In genomic region chr2:48943436-48943835, GRCh38 we compare ENCODE assay signal across 22 cellular contexts.
"Had no signal": no experiment of that assay in that cellular context is flagged by ENCODE, and none has a peak within 500 bp of the region (broad histone marks: within the 10 kb centered on the region; RNA-seq: fewer than 3 reads in every experiment).

No MANE protein-coding gene starts in this region.

- H3K27ac ChIP-seq: gastrocnemius medialis, right lobe of liver, SJSA1, testis, upper lobe of left lung had no signal

- H3K9me3 ChIP-seq: gastrocnemius medialis, right lobe of liver, SJSA1, testis, upper lobe of left lung had no signal

- DNase-seq: activated B cell treated with CpG ODN at 0.5 μM for 24 hours; activated CD4-positive, alpha-beta T cell treated with anti-CD3 and anti-CD28 coated beads, Interleukin-2, amount 10 ng/mL, durations not matched to agents 24 days and 14 days; activated CD8-positive, alpha-beta memory T cell treated with anti-CD3 and anti-CD28 coated beads, Interleukin-2, amount 50 U/mL, for 48 hours; activated gamma-delta T cell; activated T-cell treated with anti-CD3 and anti-CD28 coated beads, Interleukin-2, amount 50 U/mL, for 72 hours; cortex of kidney; effector CD8-positive, alpha-beta T cell; gastrocnemius medialis; islet precursor cell; nephron progenitor cell; occipital lobe; right lobe of liver; stimulated activated CD4-positive, alpha-beta T cell treated with anti-CD3 and anti-CD28 coated beads, Interleukin-4, amount 100 ng/mL, for 4 hours; stimulated activated CD8-positive, alpha-beta memory T cell treated with anti-CD3 and anti-CD28 coated beads, Interleukin-4, amount 100 ng/mL, for 48 hours; stimulated activated naive CD8-positive, alpha-beta T cell treated with anti-CD3 and anti-CD28 coated beads, Interleukin-15, Interleukin-2, amounts not matched to agents 100 U/mL and 50 U/mL, for 24 hours; SW 1271; testis; upper lobe of left lung had no signal

- H3K4me2 ChIP-seq: smooth muscle cell had no signal

- H3K27ac Mint-ChIP-seq: activated B cell treated with CpG ODN at 0.5 μM for 24 hours; activated CD4-positive, alpha-beta T cell treated with anti-CD3 and anti-CD28 coated beads, Interleukin-2, amount 10 ng/mL, durations not matched to agents 24 days and 14 days; activated naive CD8-positive, alpha-beta T cell; activated T-cell treated with anti-CD3 and anti-CD28 coated beads, Interleukin-2, amount 50 U/mL, for 72 hours; nephron progenitor cell; progenitor cell of endocrine pancreas had no signal

- H3K4me1 Mint-ChIP-seq: activated B cell treated with CpG ODN at 0.5 μM for 24 hours; activated CD4-positive, alpha-beta T cell treated with anti-CD3 and anti-CD28 coated beads, Interleukin-2, amount 10 ng/mL, durations not matched to agents 24 days and 14 days had no signal

- H3K36me3 ChIP-seq: gastrocnemius medialis, right lobe of liver, SJSA1, upper lobe of left lung had no signal

- H3K27me3 ChIP-seq: gastrocnemius medialis, right lobe of liver, SJSA1, testis, upper lobe of left lung had no signal

- H3K36me3 Mint-ChIP-seq: activated naive CD8-positive, alpha-beta T cell had no signal

- ATAC-seq: activated T-cell treated with anti-CD3 and anti-CD28 coated beads, Interleukin-2, amount 50 U/mL, for 72 hours; gastrocnemius medialis; right lobe of liver; stimulated activated naive CD8-positive, alpha-beta T cell treated with anti-CD3 and anti-CD28 coated beads, Interleukin-15, Interleukin-2, amounts not matched to agents 100 U/mL and 50 U/mL, for 24 hours had no signal

- H3K9me3 Mint-ChIP-seq: activated B cell treated with CpG ODN at 0.5 μM for 24 hours; activated CD4-positive, alpha-beta T cell treated with anti-CD3 and anti-CD28 coated beads, Interleukin-2, amount 10 ng/mL, durations not matched to agents 24 days and 14 days; activated T-cell treated with anti-CD3 and anti-CD28 coated beads, Interleukin-2, amount 50 U/mL, for 72 hours; nephron progenitor cell had no signal

- H3K4me1 ChIP-seq: gastrocnemius medialis, SJSA1, testis, upper lobe of left lung had no signal

- H3K27me3 Mint-ChIP-seq: activated CD4-positive, alpha-beta T cell treated with anti-CD3 and anti-CD28 coated beads, Interleukin-2, amount 10 ng/mL, durations not matched to agents 24 days and 14 days; progenitor cell of endocrine pancreas had no signal

- H3K4me3 Mint-ChIP-seq: activated B cell treated with CpG ODN at 0.5 μM for 24 hours; activated CD4-positive, alpha-beta T cell treated with anti-CD3 and anti-CD28 coated beads, Interleukin-2, amount 10 ng/mL, durations not matched to agents 24 days and 14 days; activated naive CD8-positive, alpha-beta T cell; activated T-cell treated with anti-CD3 and anti-CD28 coated beads, Interleukin-2, amount 50 U/mL, for 72 hours; nephron progenitor cell had no signal

- H3K4me3 ChIP-seq: gastrocnemius medialis, right lobe of liver, SJSA1, smooth muscle cell, testis, upper lobe of left lung had no signal
